28 cellular contexts compared by ENCODE assay signal in genomic region chr11:92794783-92795182, GRCh38.
"Had no signal": no experiment of that assay in that cellular context is flagged by ENCODE, and none has a peak within 500 bp of the region (broad histone marks: within the 10 kb centered on the region; RNA-seq: fewer than 3 reads in every experiment).

No MANE protein-coding gene starts in this region.

- H3K36me3 ChIP-seq: esophagus squamous epithelium, gastrocnemius medialis, left lung, lower lobe of right lung had no signal

- H2AFZ ChIP-seq: hepatocyte had no signal

- H3K4me2 ChIP-seq: hepatocyte had no signal

- H3K36me3 Mint-ChIP-seq: naive B cell had no signal

- H3K4me3 Mint-ChIP-seq: immature natural killer cell, mesothelial cell of epicardium, naive B cell had no signal

- H3K27ac ChIP-seq: coronary artery, dorsolateral prefrontal cortex, epithelial cell of prostate, esophagus squamous epithelium, gastrocnemius medialis, hepatocyte, left lung, lower lobe of right lung had no signal

- H3K4me1 ChIP-seq: esophagus squamous epithelium, gastrocnemius medialis, left lung, lower lobe of right lung had no signal

- ATAC-seq: esophagus mucosa, gastrocnemius medialis, left colon, left lung, left ventricle myocardium superior, lower lobe of right lung, mucosa of descending colon had no signal

- H3K4me1 Mint-ChIP-seq: immature natural killer cell, naive B cell had no signal

- H3K9me3 ChIP-seq: esophagus squamous epithelium, gastrocnemius medialis, lower lobe of right lung, mucosa of descending colon had no signal

- H3K4me3 ChIP-seq: coronary artery, dorsolateral prefrontal cortex, esophagus squamous epithelium, gastrocnemius medialis, hepatocyte, left lung, lower lobe of right lung, mucosa of descending colon had no signal

- H3K27me3 ChIP-seq: dorsolateral prefrontal cortex, esophagus squamous epithelium, gastrocnemius medialis, left lung had no signal

- H3K27me3 Mint-ChIP-seq: naive B cell had no signal

- H3K79me2 ChIP-seq: hepatocyte had no signal

- H3K27ac Mint-ChIP-seq: immature natural killer cell, mesothelial cell of epicardium had no signal

- DNase-seq: dermis blood vessel endothelial cell; dorsolateral prefrontal cortex; effector CD4-positive, alpha-beta T cell; effector memory CD4-positive, alpha-beta T cell; erythroblast; esophagus squamous epithelium; foreskin fibroblast; foreskin melanocyte; gastrocnemius medialis; glutamatergic neuron; head of caudate nucleus; hypothalamus; immature natural killer cell; islet precursor cell; kidney; kidney glomerular epithelial cell; left colon; left lung; left ventricle myocardium superior; lower lobe of right lung; mesenchymal stem cell; mucosa of descending colon; naive B cell had no signal
